ENCODE assay signal across 19 cellular contexts in the genomic region with DNA sequence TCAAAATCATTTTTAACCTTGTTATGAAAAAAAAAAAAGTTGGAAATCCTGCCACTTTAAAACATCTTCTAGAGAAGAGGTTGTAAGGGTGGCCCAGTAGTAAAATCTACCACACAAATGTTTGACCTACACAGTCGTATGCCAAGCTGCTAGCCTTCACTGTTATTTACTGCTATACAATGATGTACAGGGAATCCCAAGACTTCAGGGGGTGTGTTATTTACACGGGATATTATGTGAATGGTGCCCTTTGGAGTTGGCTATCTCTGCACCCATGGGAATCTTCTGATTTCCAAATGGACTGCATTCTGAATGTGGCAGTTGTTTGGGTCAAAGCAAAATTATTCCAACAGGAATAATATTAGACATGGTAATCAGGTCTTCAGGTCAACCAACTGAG. TPM values are rescaled to one million over a fixed set of nuclear protein-coding genes. Genes with fewer than 3 reads are reported as not detected.
DNase-seq lines count a peak whose midpoint lies in the region; ATAC-seq and TF ChIP-seq lines count a peak whose summit lies in the region.
"Had no signal": no experiment of that assay in that cellular context is flagged by ENCODE, and none has a peak within 500 bp of the region (broad histone marks: within the 10 kb centered on the region; RNA-seq: fewer than 3 reads in every experiment).

No MANE protein-coding gene starts in this region.

- no peak for DNase-seq in activated naive CD8-positive, alpha-beta T cell treated with anti-CD3 and anti-CD28 coated beads for 36 hours
- DNase-seq in memory B cell (ENCODE audit: low spot score in 2 of 2) (no peak), stomach (no peak), posterior cingulate gyrus (no peak), NCI-H2171 treated with DMSO at 0.1 percent for 48 hours (lab: John Stamatoyannopoulos, UW) (no peak), SHP77 treated with DMSO at 0.1 percent for 48 hours (lab: John Stamatoyannopoulos, UW) (no peak)
- no peak for DNase-seq in activated CD8-positive, alpha-beta memory T cell treated with anti-CD3 and anti-CD28 coated beads, Interleukin-2, amount 50 U/mL, for 4 hours
- DNase-seq: upper lobe of right lung had no signal

- 48 to 64% (median 58%) methylated on average over 2 of the region's 2 CpGs for WGBS in stomach, 5 donors

- H3K9me3 ChIP-seq in HUES48 (ENCODE audit: control insufficient read depth, insufficient read depth, low read length) (no peaks in the 10 kb centered on the region), stomach (no peaks in the 10 kb centered on the region)
- H3K9me3 ChIP-seq: adrenal gland, mucosa of descending colon, SJCRH30, upper lobe of right lung had no signal

- TF ChIP-seq POLR2A in stomach (IDR thresholded peaks at IDR 0.05) = no peak

- H3K4me3 ChIP-seq in HUES48 (ENCODE audit: low read depth, low read length) = no peak overlapping the region
- no peak overlapping the region for H3K4me3 ChIP-seq in stomach
- H3K4me3 ChIP-seq: adrenal gland, mucosa of descending colon, SJCRH30, upper lobe of right lung had no signal

- peaks cover 44% of the 10 kb centered on the region for H3K36me3 Mint-ChIP-seq in activated naive CD8-positive, alpha-beta T cell treated with anti-CD3 and anti-CD28 coated beads for 36 hours
- H3K36me3 Mint-ChIP-seq in memory B cell = peaks cover 26% of the 10 kb centered on the region

- no peak for TF ChIP-seq EP300 in stomach (IDR thresholded peaks at IDR 0.05)

- TF ChIP-seq CTCF in stomach (IDR thresholded peaks at IDR 0.05) = no peak

- H3K4me1 Mint-ChIP-seq in activated naive CD8-positive, alpha-beta T cell treated with anti-CD3 and anti-CD28 coated beads for 36 hours = peaks cover 26% of the 10 kb centered on the region
- peaks cover 9% of the 10 kb centered on the region for H3K4me1 Mint-ChIP-seq in memory B cell

- no peak for ATAC-seq in memory B cell (ENCODE audit: low read depth)

- no peaks in the 10 kb centered on the region for H3K27me3 Mint-ChIP-seq in activated naive CD8-positive, alpha-beta T cell treated with anti-CD3 and anti-CD28 coated beads for 36 hours
- no peaks in the 10 kb centered on the region for H3K27me3 Mint-ChIP-seq in memory B cell

- no peaks in the 10 kb centered on the region for H3K27me3 ChIP-seq in HUES48 (ENCODE audit: control insufficient read depth, insufficient read depth, low read length)
- no peaks in the 10 kb centered on the region for H3K27me3 ChIP-seq in stomach
- H3K27me3 ChIP-seq: adrenal gland, SJCRH30, upper lobe of right lung had no signal

- H3K27ac Mint-ChIP-seq in activated naive CD8-positive, alpha-beta T cell treated with anti-CD3 and anti-CD28 coated beads for 36 hours = peak overlapping the region; percentile 68
- H3K27ac Mint-ChIP-seq in memory B cell = peak overlapping the region; percentile 52
- H3K27ac Mint-ChIP-seq: T-helper 2 cell treated with Interferon-gamma antibody and Interleukin-4, amounts not matched to agents 5 μg/mL and 100 μg/mL, for 36 hours had no signal

- no peak overlapping the region for H3K4me3 Mint-ChIP-seq in activated naive CD8-positive, alpha-beta T cell treated with anti-CD3 and anti-CD28 coated beads for 36 hours
- H3K4me3 Mint-ChIP-seq in memory B cell = no peak overlapping the region
- H3K4me3 Mint-ChIP-seq: T-helper 2 cell treated with Interferon-gamma antibody and Interleukin-4, amounts not matched to agents 5 μg/mL and 100 μg/mL, for 36 hours had no signal

- no peak overlapping the region for H3K9ac ChIP-seq in HUES48 (ENCODE audit: low read depth, low read length)

- intact Hi-C loops in stomach (cut with DNase I; ENCODE audit: low total_unique reads) = no loop called here
- intact Hi-C loops in posterior cingulate gyrus (cut with DNase I) = loop anchor here (1.0 to 2.0 kb wide), 3 partner anchors 42 to 168 kb away; a partner anchor contains a TSS

- H3K9me3 Mint-ChIP-seq in activated naive CD8-positive, alpha-beta T cell treated with anti-CD3 and anti-CD28 coated beads for 36 hours = no peaks in the 10 kb centered on the region
- no peaks in the 10 kb centered on the region for H3K9me3 Mint-ChIP-seq in memory B cell
- H3K9me3 Mint-ChIP-seq: activated T-helper 2 cell treated with anti-CD3 and anti-CD28 coated beads, Interferon-gamma antibody, Interleukin-2, Interleukin-4, amounts not matched to agents 10 μg/mL and 5 μg/mL and 100 μg/mL, durations not matched to agents 14 hours and 24 hours and 36 hours; T-helper 2 cell treated with Interferon-gamma antibody and Interleukin-4, amounts not matched to agents 5 μg/mL and 100 μg/mL, for 36 hours had no signal

- H3K36me3 ChIP-seq in HUES48 (ENCODE audit: control insufficient read depth, insufficient read depth, low read length) = peaks cover 85% of the 10 kb centered on the region
- peaks cover 16 to 63% (median 53%) of the 10 kb centered on the region in 4 donors for H3K36me3 ChIP-seq in stomach

- H3K4me1 ChIP-seq in HUES48 (ENCODE audit: control insufficient read depth, insufficient read depth, low read length) = no peaks in the 10 kb centered on the region; the same call in 1 of the 2 replicates
- peaks cover 23 to 64% (median 37%) of the 10 kb centered on the region in 4 donors for H3K4me1 ChIP-seq in stomach

- H3K27ac ChIP-seq in HUES48 (ENCODE audit: low read depth, low read length) = peak overlapping the region; percentile 29
- H3K27ac ChIP-seq in stomach = peak overlapping the region in 3 of 5 donors; percentile 21 to 39 (median 35)
- H3K27ac ChIP-seq: SJCRH30 had no signal

RNA-seq across cellular contexts. Expression of a gene that starts 45.9 kb away (rescaled TPM):
- total RNA-seq in activated naive CD8-positive, alpha-beta T cell treated with anti-CD3 and anti-CD28 coated beads for 36 hours = not detected
- total RNA-seq in stomach = not detected
- polyA plus RNA-seq in stomach = not detected
- total RNA-seq: activated T-helper 2 cell treated with anti-CD3 and anti-CD28 coated beads, Interferon-gamma antibody, Interleukin-2, Interleukin-4, amounts not matched to agents 10 μg/mL and 5 μg/mL and 100 μg/mL, durations not matched to agents 14 hours and 24 hours and 36 hours; adrenal gland; esophagus mucosa; glomerular endothelial cell; H1; left lobe of liver; mucosa of descending colon; sciatic nerve; SJCRH30; upper lobe of right lung had no signal
- polyA plus RNA-seq: adrenal gland, H1 had no signal
